In genomic region chr17:33750943-33751701, GRCh38 we compare ENCODE assay signal across 8 cellular contexts.
DNase-seq lines count a peak whose midpoint lies in the region; ATAC-seq and TF ChIP-seq lines count a peak whose summit lies in the region.

No MANE protein-coding gene starts in this region.

- no peaks in the 10 kb centered on the region for H3K36me3 Mint-ChIP-seq in activated naive CD8-positive, alpha-beta T cell treated with anti-CD3 and anti-CD28 coated beads for 36 hours

- H3K27ac ChIP-seq in heart left ventricle (no peak overlapping the region), upper lobe of left lung (no peak overlapping the region)

- H3K27ac Mint-ChIP-seq in activated naive CD8-positive, alpha-beta T cell treated with anti-CD3 and anti-CD28 coated beads for 36 hours: no peak overlapping the region

- H3K27me3 Mint-ChIP-seq in activated naive CD8-positive, alpha-beta T cell treated with anti-CD3 and anti-CD28 coated beads for 36 hours: peaks cover 43% of the 10 kb centered on the region

- no peak overlapping the region for H3K4me3 Mint-ChIP-seq in activated naive CD8-positive, alpha-beta T cell treated with anti-CD3 and anti-CD28 coated beads for 36 hours

- TF ChIP-seq CTCF in heart left ventricle (IDR thresholded peaks at IDR 0.05) (peak; percentile 87 to 99 (median 94)), upper lobe of left lung (IDR thresholded peaks at IDR 0.05) (peak; percentile 50 to 87 (median 75))

- in situ Hi-C loops in SK-MEL-5 (cut with HindIII; ENCODE audit: low pct_unique_long_range_greater_than_20kb, low sequenced_read_pairs): no loop called here

- 2 to 5% (median 4%) methylated on average over 13 of the region's 13 CpGs for WGBS in heart left ventricle, 4 donors
- WGBS in upper lobe of left lung, 2 donors: 2 to 5% methylated on average over 13 of the region's 13 CpGs

- peaks cover 2% of the 10 kb centered on the region for H3K9me3 Mint-ChIP-seq in activated naive CD8-positive, alpha-beta T cell treated with anti-CD3 and anti-CD28 coated beads for 36 hours

- intact Hi-C loops in heart left ventricle (cut with DNase I): loop anchor here in 5 of 10 donors (1.0 to 10.0 kb wide), 6 partner anchors 26 to 966 kb away; no protein-coding TSS in a partner anchor

- H3K4me1 ChIP-seq in heart left ventricle: peaks cover 0 to 4% (median 0%) of the 10 kb centered on the region in 12 donors
- H3K4me1 ChIP-seq in upper lobe of left lung: peaks cover 0 to 8% (median 4%) of the 10 kb centered on the region in 4 donors

- DNase-seq in COR-L47 (lab: John Stamatoyannopoulos, UW): peak; percentile 36
- DNase-seq in HPDE6-E6E7 (ENCODE audit: extremely low spot score): peak; percentile 29
- DNase-seq in SK-MEL-5 (ENCODE audit: low read depth, low spot score): peak; percentile 65
- DNase-seq in activated naive CD8-positive, alpha-beta T cell treated with anti-CD3 and anti-CD28 coated beads for 36 hours: peak; percentile 48
- DNase-seq in heart left ventricle: peak; percentile 41 to 68 (median 53)
- peak; percentile 64 for DNase-seq in pons (ENCODE audit: low spot score)
- peak in 1 of 2 donors; percentile 39 for DNase-seq in upper lobe of left lung

- no peaks in the 10 kb centered on the region for H3K4me1 Mint-ChIP-seq in activated naive CD8-positive, alpha-beta T cell treated with anti-CD3 and anti-CD28 coated beads for 36 hours

- no peak for TF ChIP-seq EP300 in upper lobe of left lung (IDR thresholded peaks at IDR 0.05)

- peaks cover 0 to 11% (median 0%) of the 10 kb centered on the region in 12 donors for H3K9me3 ChIP-seq in heart left ventricle
- H3K9me3 ChIP-seq in upper lobe of left lung: peaks cover 0 to 3% (median 2%) of the 10 kb centered on the region in 4 donors

- TF ChIP-seq POLR2A in heart left ventricle (IDR thresholded peaks at IDR 0.05): no peak
- no peak for TF ChIP-seq POLR2A in upper lobe of left lung (IDR thresholded peaks at IDR 0.05)

- H3K27me3 ChIP-seq in heart left ventricle (peaks cover 0 to 40% (median 11%) of the 10 kb centered on the region in 9 donors), upper lobe of left lung (peaks cover 0 to 5% (median 0%) of the 10 kb centered on the region in 4 donors)

- H3K4me3 ChIP-seq in heart left ventricle (peak overlapping the region in 4 of 12 donors; percentile 8 to 47 (median 25)), upper lobe of left lung (no peak overlapping the region)

- H3K36me3 ChIP-seq in heart left ventricle (no peaks in the 10 kb centered on the region), upper lobe of left lung (no peaks in the 10 kb centered on the region)

- peak; percentile 58 to 83 (median 74) for ATAC-seq in heart left ventricle
- ATAC-seq in upper lobe of left lung (ENCODE audit: low FRiP score in 2 of 2): peak; percentile 73 to 81
- ATAC-seq in GM21825 (IDR thresholded peaks at IDR 0.05; ENCODE audit: unreplicated experiment): no peak
